ENCODE assay signal across 8 cellular contexts in genomic region chrX:110341189-110342035, GRCh38. TPM values are rescaled to one million over a fixed set of nuclear protein-coding genes. Genes with fewer than 3 reads are reported as not detected.
DNase-seq lines count a peak whose midpoint lies in the region; ATAC-seq lines count a peak whose summit lies in the region.

No MANE protein-coding gene starts in this region.

- intact Hi-C loops in cardiac septum (cut with DNase I) = no loop called here

- DNase-seq in GM04504 (ENCODE audit: low read depth) (peak; percentile 59), NAMALWA (ENCODE audit: low spot score) (peak; percentile 74), glomerular visceral epithelial cell (ENCODE audit: extremely low spot score) (peak; percentile 19), cardiac septum (ENCODE audit: low spot score) (no peak), KG1 (lab: John Stamatoyannopoulos, UW) (no peak), cerebellar nuclear complex (lab: John Stamatoyannopoulos, UW) (no peak)

- ATAC-seq in GM21723 (IDR thresholded peaks at IDR 0.05; ENCODE audit: unreplicated experiment) = peak; percentile 81
- ATAC-seq in HG02588 (IDR thresholded peaks at IDR 0.05; ENCODE audit: unreplicated experiment) = no peak

RNA-seq across cellular contexts. Expression of gene RTL9, which starts 17.2 kb away (rescaled TPM):
- 0.35 TPM for total RNA-seq in cardiac septum

RNA-seq across cellular contexts. Expression of gene AMMECR1, which starts 23.5 kb away (rescaled TPM):
- 1.5 TPM for total RNA-seq in cardiac septum

Comparison
In these comparisons a context has a peak if more than half of its experiments do, and no peak if none do; other contexts are left out.
1. DNase-seq: peak in GM04504 (single experiment), NAMALWA (single experiment) and glomerular visceral epithelial cell (single experiment); none in cardiac septum (single experiment), KG1 (single experiment) and cerebellar nuclear complex (0 of 2).